ENCODE assay signal across 13 cellular contexts in genomic region chr17:48486557-48486956, GRCh38. TPM values are rescaled to one million over a fixed set of nuclear protein-coding genes. Genes with fewer than 3 reads are reported as not detected.
DNase-seq lines count a peak whose midpoint lies in the region; ATAC-seq and TF ChIP-seq lines count a peak whose summit lies in the region.
"Had no signal": no experiment of that assay in that cellular context is flagged by ENCODE, and none has a peak within 500 bp of the region (broad histone marks: within the 10 kb centered on the region; RNA-seq: fewer than 3 reads in every experiment).

No MANE protein-coding gene starts in this region.

- H3K4me3 Mint-ChIP-seq in natural killer cell treated with Interleukin-12 subunit alpha and Interleukin-12 subunit beta and Interleukin-15 and Interleukin-18, amount 100 ng/mL, for 72 hours = no peak overlapping the region
- H3K4me3 Mint-ChIP-seq: natural killer cell had no signal

- H3K4me1 ChIP-seq in mammary epithelial cell (ENCODE audit: insufficient read depth, low read length) (peaks cover 67% of the 10 kb centered on the region), left lung (peaks cover 0 to 7% of the 10 kb centered on the region in 2 donors)
- H3K4me1 ChIP-seq: Caco-2 had no signal

- in situ Hi-C loops in mammary epithelial cell (cut with MboI; ENCODE audit: low sequenced_read_pairs in 2 of 2) = no loop called here

- H3K27me3 Mint-ChIP-seq in natural killer cell treated with Interleukin-12 subunit alpha and Interleukin-12 subunit beta and Interleukin-15 and Interleukin-18, amount 100 ng/mL, for 72 hours = no peaks in the 10 kb centered on the region

- no peaks in the 10 kb centered on the region for H3K36me3 Mint-ChIP-seq in natural killer cell treated with Interleukin-12 subunit alpha and Interleukin-12 subunit beta and Interleukin-15 and Interleukin-18, amount 100 ng/mL, for 72 hours
- H3K36me3 Mint-ChIP-seq: natural killer cell had no signal

- H3K4me3 ChIP-seq in BJ (ENCODE audit: low read depth, low read length) = no peak overlapping the region
- no peak overlapping the region for H3K4me3 ChIP-seq in mammary epithelial cell (replicated peaks in 1 of 3; ENCODE audit: insufficient read depth in 1 of 3, low read depth in 2 of 3, low read length in 3 of 3)
- H3K4me3 ChIP-seq in left lung = no peak overlapping the region

- peaks cover 1% of the 10 kb centered on the region; the same call in 1 of the 2 replicates for H3K27me3 ChIP-seq in BJ (ENCODE audit: control insufficient read depth, insufficient read depth, low read length)
- H3K27me3 ChIP-seq in mammary epithelial cell (ENCODE audit: insufficient read depth, low read length) = no peaks in the 10 kb centered on the region
- H3K27me3 ChIP-seq in left lung = peaks cover 0 to 49% of the 10 kb centered on the region in 2 donors

- peak; percentile 20; the same call in 1 of the 2 replicates for TF ChIP-seq CTCF in BJ (IDR thresholded peaks at IDR 0.05; ENCODE audit: insufficient read depth, low read depth, low read length)
- peak; percentile 18 to 53 for TF ChIP-seq CTCF in mammary epithelial cell (conservative IDR thresholded peaks at IDR 0.05 in 1 of 2, IDR thresholded peaks at IDR 0.05 in 1 of 2; ENCODE audit: extremely low read depth in 1 of 2, insufficient read depth in 1 of 2, low read depth in 1 of 2, low read length in 2 of 2)
- no peak for TF ChIP-seq CTCF in left lung (IDR thresholded peaks at IDR 0.05)

- CTCF ChIA-PET in BJ (lab: Yijun Ruan, JAX) (interaction anchor here (0.7 to 1.5 kb wide), 6 partner anchors 18 to 276 kb away, joined by 3 to 5 read pairs (median 4); partner anchors contain the start of gene HOXB5), mammary epithelial cell (lab: Charles Lee; ENCODE audit: low non-redundant PET) (no interaction called here)

- peak overlapping the region; percentile 81 for H3K27ac ChIP-seq in mammary epithelial cell (ENCODE audit: insufficient read depth, low read depth, low read length)
- no peak overlapping the region for H3K27ac ChIP-seq in left lung
- H3K27ac ChIP-seq: HL-60 had no signal

- H3K79me2 ChIP-seq in mammary epithelial cell (ENCODE audit: insufficient read depth, low read length) = no peaks in the 10 kb centered on the region

- dilution Hi-C loops in mammary epithelial cell (cut with HindIII; ENCODE audit: low sequenced_read_pairs) = no loop called here

- H4K20me1 ChIP-seq in mammary epithelial cell (ENCODE audit: insufficient read depth, low read length) = no peaks in the 10 kb centered on the region

- peak overlapping the region; percentile 45 for H2AFZ ChIP-seq in mammary epithelial cell (ENCODE audit: low read depth, low read length)

- H3K36me3 ChIP-seq in BJ (ENCODE audit: control insufficient read depth, insufficient read depth, low read length) (no peaks in the 10 kb centered on the region), mammary epithelial cell (ENCODE audit: insufficient read depth, low read length) (no peaks in the 10 kb centered on the region), left lung (no peaks in the 10 kb centered on the region)

- peaks cover 32 to 62% of the 10 kb centered on the region in 2 donors for H3K4me1 Mint-ChIP-seq in natural killer cell treated with Interleukin-12 subunit alpha and Interleukin-12 subunit beta and Interleukin-15 and Interleukin-18, amount 100 ng/mL, for 72 hours (ENCODE audit: low read depth in 2 of 2)

- intact Hi-C loops in mammary epithelial cell (cut with micrococcal nuclease) = loop anchor here (10.0 kb wide), 1 partner anchor 462 kb away; no protein-coding TSS in a partner anchor
- intact Hi-C loops in left lung (cut with DNase I) = no loop called here

- no peaks in the 10 kb centered on the region for H3K9me3 ChIP-seq in mammary epithelial cell (replicated peaks; ENCODE audit: insufficient read depth, low read length)
- no peaks in the 10 kb centered on the region for H3K9me3 ChIP-seq in left lung
- H3K9me3 ChIP-seq: Caco-2 had no signal

- no TSS peak for BruUV-seq in mammary epithelial cell (replicated peaks; lab: Mats Ljungman, UMichigan)

- H3K4me2 ChIP-seq in mammary epithelial cell (ENCODE audit: insufficient read depth, low read depth, low read length) = peak overlapping the region; percentile 62

- DNase-seq in BJ (ENCODE audit: low read depth) (peak; percentile 72), LoVo (ENCODE audit: low spot score) (peak; percentile 30), mammary epithelial cell (peak; percentile 98), left lung (peak in 1 of 2 donors; percentile 59)
- DNase-seq in natural killer cell treated with Interleukin-12 subunit alpha and Interleukin-12 subunit beta and Interleukin-15 and Interleukin-18, amount 100 ng/mL, for 72 hours (ENCODE audit: low spot score) = no peak
- no peak for DNase-seq in activated naive CD4-positive, alpha-beta T cell treated with anti-CD3 and anti-CD28 coated beads, Interleukin-2, amount 50 U/mL, for 16 hours
- DNase-seq in stimulated activated naive CD4-positive, alpha-beta T cell treated with Interleukin-2 at 50 U/mL for 16 hours (lab: John Stamatoyannopoulos, UW) = no peak
- DNase-seq: natural killer cell, NCI-H1694 treated with DMSO at 0.1 percent for 48 hours had no signal

- no peak overlapping the region for H3K27ac Mint-ChIP-seq in natural killer cell treated with Interleukin-12 subunit alpha and Interleukin-12 subunit beta and Interleukin-15 and Interleukin-18, amount 100 ng/mL, for 72 hours
- H3K27ac Mint-ChIP-seq: natural killer cell had no signal

- H3K9ac ChIP-seq in mammary epithelial cell (ENCODE audit: insufficient read depth, low read length) = peak overlapping the region; percentile 38

- ATAC-seq in left lung (peak; percentile 27), HG03039 (IDR thresholded peaks at IDR 0.05; ENCODE audit: unreplicated experiment) (no peak)
- no peak for ATAC-seq in natural killer cell treated with Interleukin-12 subunit alpha and Interleukin-12 subunit beta and Interleukin-15 and Interleukin-18, amount 100 ng/mL, for 72 hours
- ATAC-seq: natural killer cell had no signal

- POLR2A ChIA-PET in BJ (lab: Charles Lee) = no interaction called here

- no peaks in the 10 kb centered on the region for H3K9me3 Mint-ChIP-seq in natural killer cell treated with Interleukin-12 subunit alpha and Interleukin-12 subunit beta and Interleukin-15 and Interleukin-18, amount 100 ng/mL, for 72 hours
- H3K9me3 Mint-ChIP-seq: natural killer cell had no signal

- 9% methylated on average over 5 of the region's 5 CpGs for WGBS in mammary epithelial cell (ENCODE audit: low coverage, missing lambda C conversion rate)

RNA-seq across cellular contexts. Expression of gene HOXB1, which starts 44.3 kb away (rescaled TPM):
- polyA plus RNA-seq in BJ (2011; rRNA removed) (not detected in 2 replicates), mammary epithelial cell (not detected)
- not detected in 2 replicates for polyA minus RNA-seq in BJ (2011; rRNA and poly(A)+ RNA removed)
- total RNA-seq in mammary epithelial cell (not detected), left lung (not detected)
- not detected for polyA minus RNA-seq in mammary epithelial cell
- total RNA-seq in natural killer cell treated with Interleukin-12 subunit alpha and Interleukin-12 subunit beta and Interleukin-15 and Interleukin-18, amount 100 ng/mL, for 72 hours = not detected
- total RNA-seq: Caco-2, glomerular endothelial cell, natural killer cell had no signal

RNA-seq across cellular contexts. Expression of gene SKAP1, which starts 56.5 kb away (rescaled TPM):
- polyA plus RNA-seq in BJ (2011; rRNA removed) (not detected in 2 replicates), mammary epithelial cell (0.08 TPM)
- not detected in 2 replicates for polyA minus RNA-seq in BJ (2011; rRNA and poly(A)+ RNA removed)
- total RNA-seq in mammary epithelial cell (not detected), left lung (1 to 10 TPM; 1.9 to 3.0 TPM)
- not detected for polyA minus RNA-seq in mammary epithelial cell
- total RNA-seq in natural killer cell treated with Interleukin-12 subunit alpha and Interleukin-12 subunit beta and Interleukin-15 and Interleukin-18, amount 100 ng/mL, for 72 hours = 10 to 100 TPM; 40.9 to 44.9 TPM

RNA-seq across cellular contexts. Expression of gene HOXB2, which starts 58.4 kb away (rescaled TPM):
- polyA plus RNA-seq in BJ (2011; rRNA removed) (1.5 and 1.7 TPM in 2 replicates), mammary epithelial cell (6.7 TPM)
- 0.67 and 0.85 TPM in 2 replicates for polyA minus RNA-seq in BJ (2011; rRNA and poly(A)+ RNA removed)
- total RNA-seq in mammary epithelial cell (10 to 100 TPM in 1 of 2 donors, 1 to 10 TPM in 1; 3.3 to 18.9 TPM), left lung (10 to 100 TPM in 1 of 2 donors, 1 to 10 TPM in 1; 9.7 to 11.8 TPM)
- polyA minus RNA-seq in mammary epithelial cell = 2.8 TPM
- total RNA-seq in natural killer cell treated with Interleukin-12 subunit alpha and Interleukin-12 subunit beta and Interleukin-15 and Interleukin-18, amount 100 ng/mL, for 72 hours = 10 to 100 TPM; 20.8 to 30.0 TPM

Comparison
In these comparisons a context has a peak if more than half of its experiments do, and no peak if none do; other contexts are left out.
1. DNase-seq: peak in BJ (single experiment), LoVo (single experiment) and mammary epithelial cell (single experiment); none in natural killer cell treated with Interleukin-12 subunit alpha and Interleukin-12 subunit beta and Interleukin-15 and Interleukin-18, amount 100 ng/mL, for 72 hours (single experiment), activated naive CD4-positive, alpha-beta T cell treated with anti-CD3 and anti-CD28 coated beads, Interleukin-2, amount 50 U/mL, for 16 hours (single experiment) and stimulated activated naive CD4-positive, alpha-beta T cell treated with Interleukin-2 at 50 U/mL for 16 hours (single experiment).
2. CTCF ChIP-seq: peak in BJ (single experiment) and mammary epithelial cell (2 of 2); none in left lung (0 of 2).
3. RNA of gene SKAP1, which starts 56.5 kb away (total RNA-seq): 40.9 to 44.9 TPM in natural killer cell treated with Interleukin-12 subunit alpha and Interleukin-12 subunit beta and Interleukin-15 and Interleukin-18, amount 100 ng/mL, for 72 hours; 1.9 to 3.0 TPM in left lung and not detected in mammary epithelial cell; every median in the first group is over 10 times any median in the second.